Comparison of ENCODE assay signal across 15 cellular contexts in genomic region chr13:31328549-31329229, GRCh38.
DNase-seq lines count a peak whose midpoint lies in the region; ATAC-seq and TF ChIP-seq lines count a peak whose summit lies in the region.
"Had no signal": no experiment of that assay in that cellular context is flagged by ENCODE, and none has a peak within 500 bp of the region (broad histone marks: within the 10 kb centered on the region; RNA-seq: fewer than 3 reads in every experiment).

No MANE protein-coding gene starts in this region.

- POLR2A ChIA-PET in A673 (lab: Charles Lee; ENCODE audit: low non-redundant PET), result no interaction called here
- POLR2A ChIA-PET in HEK293T (lab: Yijun Ruan, JAX), result no interaction called here

- H3K36me3 ChIP-seq in A673 (ENCODE audit: insufficient read depth, low read length, poor library complexity, severe bottlenecking), result no peaks in the 10 kb centered on the region
- H3K36me3 ChIP-seq in mesendoderm (ENCODE audit: control insufficient read depth, insufficient read depth, low read length), result no peaks in the 10 kb centered on the region
- H3K36me3 ChIP-seq: adrenal gland had no signal

- no peaks in the 10 kb centered on the region for H3K4me1 Mint-ChIP-seq in Calu3 (ENCODE audit: low read depth, unreplicated experiment)
- no peaks in the 10 kb centered on the region for H3K4me1 Mint-ChIP-seq in effector memory CD8-positive, alpha-beta T cell (ENCODE audit: low read depth in 2 of 2)

- no peak for ATAC-seq in SK-N-SH treated with all-trans-retinoic acid at 6 μM for 48 hours
- ATAC-seq in effector memory CD8-positive, alpha-beta T cell (replicated peaks), result no peak

- no peak overlapping the region for H4K8ac ChIP-seq in mesendoderm (ENCODE audit: low read depth, low read length)

- no peak overlapping the region for H2BK5ac ChIP-seq in mesendoderm (ENCODE audit: low read length)

- H3K56ac ChIP-seq in mesendoderm (ENCODE audit: low read length), result no peak overlapping the region

- H3K27me3 Mint-ChIP-seq in Calu3 (ENCODE audit: unreplicated experiment), result no peaks in the 10 kb centered on the region
- H3K27me3 Mint-ChIP-seq in effector memory CD8-positive, alpha-beta T cell, result no peaks in the 10 kb centered on the region

- no peak overlapping the region for H4K5ac ChIP-seq in mesendoderm (ENCODE audit: low read length)

- H3K27me3 ChIP-seq in A673 (replicated peaks; ENCODE audit: insufficient read depth, low read depth, low read length, poor library complexity) (no peaks in the 10 kb centered on the region), mesendoderm (ENCODE audit: insufficient read depth, low read length, poor library complexity) (no peaks in the 10 kb centered on the region)
- H3K27me3 ChIP-seq: adrenal gland had no signal

- no peaks in the 10 kb centered on the region for H3K79me1 ChIP-seq in mesendoderm (ENCODE audit: low read length)

- no peak overlapping the region for H3K4ac ChIP-seq in mesendoderm (ENCODE audit: low read depth, low read length)

- no peak overlapping the region for H3K27ac ChIP-seq in A673 (ENCODE audit: low read depth, low read length, poor library complexity, severe bottlenecking)
- no peak overlapping the region for H3K27ac ChIP-seq in mesendoderm (ENCODE audit: low read depth, low read length)
- H3K27ac ChIP-seq: adrenal gland had no signal

- H3K23ac ChIP-seq in mesendoderm (ENCODE audit: low read length), result no peak overlapping the region

- H3K9me3 ChIP-seq in A673 (ENCODE audit: low read depth, low read length, poor library complexity, severe bottlenecking), result no peaks in the 10 kb centered on the region
- H3K9me3 ChIP-seq: adrenal gland had no signal

- H3K4me3 ChIP-seq in A673 (ENCODE audit: low read depth, low read length, poor library complexity, severe bottlenecking) (no peak overlapping the region), mesendoderm (ENCODE audit: low read length) (no peak overlapping the region)
- H3K4me3 ChIP-seq: adrenal gland had no signal

- no peaks in the 10 kb centered on the region for H3K9me3 Mint-ChIP-seq in Calu3 (ENCODE audit: low read depth, unreplicated experiment)
- H3K9me3 Mint-ChIP-seq in effector memory CD8-positive, alpha-beta T cell, result peaks cover 0 to 7% of the 10 kb centered on the region in 2 donors

- H3K4me1 ChIP-seq in A673 (ENCODE audit: insufficient read depth, low read length, poor library complexity, severe bottlenecking) (no peaks in the 10 kb centered on the region), mesendoderm (ENCODE audit: control insufficient read depth, low read depth, low read length) (no peaks in the 10 kb centered on the region)
- H3K4me1 ChIP-seq: adrenal gland had no signal

- no CpG with 5 or more reads among the region's 8 CpGs for WGBS in mesendoderm (ENCODE audit: extremely low coverage, insufficient coverage, low lambda C conversion rate)

- no peaks in the 10 kb centered on the region for H3K36me3 Mint-ChIP-seq in Calu3 (ENCODE audit: insufficient read depth, unreplicated experiment)
- peaks cover 14% of the 10 kb centered on the region for H3K36me3 Mint-ChIP-seq in effector memory CD8-positive, alpha-beta T cell (ENCODE audit: insufficient read depth)

- TF ChIP-seq CTCF in A673 (conservative IDR thresholded peaks at IDR 0.05; ENCODE audit: low read depth, low read length) (no peak), Calu3 (IDR thresholded peaks at IDR 0.05; ENCODE audit: unreplicated experiment) (no peak)

- no peak overlapping the region for H3K27ac Mint-ChIP-seq in Calu3 (ENCODE audit: unreplicated experiment)
- H3K27ac Mint-ChIP-seq in effector memory CD8-positive, alpha-beta T cell, result no peak overlapping the region

- no peaks in the 10 kb centered on the region for H3K79me2 ChIP-seq in mesendoderm (ENCODE audit: control insufficient read depth, insufficient read depth, low read length)

- no peak overlapping the region for H3K18ac ChIP-seq in mesendoderm (ENCODE audit: low read length)

- no peak overlapping the region for H3K4me2 ChIP-seq in mesendoderm (ENCODE audit: low read length)

- H2BK15ac ChIP-seq in mesendoderm (replicated peaks; ENCODE audit: low read depth), result no peak overlapping the region

- intact Hi-C loops in A673 (cut with micrococcal nuclease; ENCODE audit: unreplicated experiment), result no loop called here
- intact Hi-C loops in Calu3 (cut with micrococcal nuclease; ENCODE audit: unreplicated experiment), result no loop called here

- DNase-seq in A673 (ENCODE audit: low spot score), result peak; percentile 16
- DNase-seq in HEK293T (ENCODE audit: extremely low spot score), result peak; percentile 45
- DNase-seq in dedifferentiated amniotic fluid mesenchymal stem cell (ENCODE audit: extremely low spot score), result peak; percentile 42
- DNase-seq in mesendoderm, result peak; percentile 45
- DNase-seq in Calu3, result no peak
- no peak for DNase-seq in effector memory CD8-positive, alpha-beta T cell
- no peak for DNase-seq in activated effector memory CD4-positive, alpha-beta T cell treated with Interleukin-2 at 50 U/mL for 16 hours
- DNase-seq: activated CD4-positive, CD25-positive, alpha-beta regulatory T cell; activated CD8-positive, alpha-beta memory T cell treated with anti-CD3 and anti-CD28 coated beads for 24 hours; adrenal gland; HCEC 1CT; NCI-H1930; nucleus accumbens; stimulated activated CD4-positive, alpha-beta T cell treated with anti-CD3 and anti-CD28 coated beads, Interleukin-4, amount 100 ng/mL, for 1 hour had no signal

- no peak overlapping the region for H3K9ac ChIP-seq in mesendoderm (ENCODE audit: low read length)

- no peak overlapping the region for H3K4me3 Mint-ChIP-seq in Calu3 (ENCODE audit: low read depth, unreplicated experiment)
- no peak overlapping the region for H3K4me3 Mint-ChIP-seq in effector memory CD8-positive, alpha-beta T cell

- BruUV-seq in A673 (replicated peaks; lab: Mats Ljungman, UMichigan), result no TSS peak
- BruUV-seq in Calu3 (replicated peaks; lab: Mats Ljungman, UMichigan), result no TSS peak

- CTCF ChIA-PET in A673 (lab: Charles Lee) (no interaction called here), HEK293T (lab: Yijun Ruan, JAX) (interaction anchor here (1.0 kb wide), 1 partner anchor 92 kb away, joined by 4 read pairs; no protein-coding TSS in a partner anchor), Calu3 (lab: Charles Lee) (no interaction called here)

- no peak overlapping the region for H2BK120ac ChIP-seq in mesendoderm (ENCODE audit: low read depth, low read length)

- H2AK5ac ChIP-seq in mesendoderm (ENCODE audit: low read length), result no peak overlapping the region

TF ChIP-seq in HEK293T, 16 proteins besides CTCF, POLR2A, EP300 and RAD21:
- TF ChIP-seq SUZ12 (IDR thresholded peaks at IDR 0.05) (no peak), ZNF384 (IDR thresholded peaks at IDR 0.05) (peak; percentile 90)

TF ChIP-seq in SK-N-SH treated with all-trans-retinoic acid at 6 μM for 48 hours, 23 proteins besides CTCF, POLR2A, EP300 and RAD21 (continues in another document):
- TF ChIP-seq BACH2 (CRISPR knock-in tag; IDR thresholded peaks at IDR 0.05; ENCODE audit: borderline replicate concordance) (no peak), RARB (CRISPR knock-in tag; IDR thresholded peaks at IDR 0.05) (no peak), ZFP30 (CRISPR knock-in tag; IDR thresholded peaks at IDR 0.05) (no peak), ISL1 (CRISPR knock-in tag; IDR thresholded peaks at IDR 0.05) (no peak), PATZ1 (CRISPR knock-in tag; IDR thresholded peaks at IDR 0.05; ENCODE audit: borderline replicate concordance) (no peak), ZNF565 (CRISPR knock-in tag; conservative IDR thresholded peaks at IDR 0.05; ENCODE audit: low read depth) (no peak), ZNF70 (CRISPR knock-in tag; IDR thresholded peaks at IDR 0.05) (no peak), ZNF8 (CRISPR knock-in tag; IDR thresholded peaks at IDR 0.05) (no peak), CSDC2 (CRISPR knock-in tag; IDR thresholded peaks at IDR 0.05) (no peak), TCF4 (CRISPR knock-in tag; IDR thresholded peaks at IDR 0.05; ENCODE audit: borderline replicate concordance) (no peak), CSRNP3 (CRISPR knock-in tag; IDR thresholded peaks at IDR 0.05) (no peak), TOX (CRISPR knock-in tag; IDR thresholded peaks at IDR 0.05; ENCODE audit: borderline replicate concordance) (no peak), ARNTL (CRISPR knock-in tag; IDR thresholded peaks at IDR 0.05; ENCODE audit: borderline replicate concordance, low read depth) (no peak), SNAI2 (CRISPR knock-in tag; IDR thresholded peaks at IDR 0.05) (no peak), GLIS3 (CRISPR knock-in tag; IDR thresholded peaks at IDR 0.05) (no peak), PPARA (CRISPR knock-in tag; IDR thresholded peaks at IDR 0.05; ENCODE audit: borderline replicate concordance) (no peak)

Comparison
In these comparisons a context has a peak if more than half of its experiments do, and no peak if none do; other contexts are left out.
1. DNase-seq: peak in A673 (single experiment), HEK293T (single experiment), dedifferentiated amniotic fluid mesenchymal stem cell (single experiment) and mesendoderm (single experiment); none in Calu3 (single experiment), effector memory CD8-positive, alpha-beta T cell (0 of 3) and activated effector memory CD4-positive, alpha-beta T cell treated with Interleukin-2 at 50 U/mL for 16 hours (single experiment).